1 cellular context compared by ENCODE assay signal in genomic region chr9:80485420-80485819, GRCh38.
TF ChIP-seq lines count a peak whose summit lies in the region.

No MANE protein-coding gene starts in this region.

TF ChIP-seq in A549, 52 proteins besides CTCF, POLR2A, EP300 and RAD21 (continued from another document):
- TF ChIP-seq ZSCAN20 (CRISPR knock-in tag; IDR thresholded peaks at IDR 0.05) (no peak), MAFK (IDR thresholded peaks at IDR 0.05; ENCODE audit: partially characterized antibody) (peak; percentile 95)
